Comparison of ENCODE assay signal across 9 cellular contexts in genomic region chr11:62253999-62254542, GRCh38. TPM values are rescaled to one million over a fixed set of nuclear protein-coding genes. Genes with fewer than 3 reads are reported as not detected.
"Had no signal": no experiment of that assay in that cellular context is flagged by ENCODE, and none has a peak within 500 bp of the region (broad histone marks: within the 10 kb centered on the region; RNA-seq: fewer than 3 reads in every experiment).

No MANE protein-coding gene starts in this region.

- ATAC-seq: GM12878 had no signal

- FAIRE-seq: G401.6, GM12878, GM12891, GM12892, GM18507, GM19239 had no signal

- H3K4me3 ChIP-seq: GM12878 had no signal

- DNase-seq: GDM1, GF-D8 had no signal

RNA-seq across cellular contexts. Expression of gene SCGB1D2, which starts 12.0 kb away (rescaled TPM):
- total RNA-seq: G401, GM12878 had no signal

RNA-seq across cellular contexts. Expression of gene SCGB2A2, which starts 15.9 kb away (rescaled TPM):
- total RNA-seq: G401, GM12878 had no signal
- polyA plus RNA-seq: GM12878 had no signal

RNA-seq across cellular contexts. Expression of gene SCGB1D4, which starts 44.8 kb away (rescaled TPM):
- total RNA-seq: G401, GM12878 had no signal
- polyA plus RNA-seq: GM12878 had no signal

RNA-seq across cellular contexts. Expression of gene SCGB2A1, which starts 45.6 kb away (rescaled TPM):
- total RNA-seq: G401, GM12878 had no signal
- polyA plus RNA-seq: GM12878 had no signal
